Comparison of ENCODE assay signal across 8 cellular contexts in the genomic region with DNA sequence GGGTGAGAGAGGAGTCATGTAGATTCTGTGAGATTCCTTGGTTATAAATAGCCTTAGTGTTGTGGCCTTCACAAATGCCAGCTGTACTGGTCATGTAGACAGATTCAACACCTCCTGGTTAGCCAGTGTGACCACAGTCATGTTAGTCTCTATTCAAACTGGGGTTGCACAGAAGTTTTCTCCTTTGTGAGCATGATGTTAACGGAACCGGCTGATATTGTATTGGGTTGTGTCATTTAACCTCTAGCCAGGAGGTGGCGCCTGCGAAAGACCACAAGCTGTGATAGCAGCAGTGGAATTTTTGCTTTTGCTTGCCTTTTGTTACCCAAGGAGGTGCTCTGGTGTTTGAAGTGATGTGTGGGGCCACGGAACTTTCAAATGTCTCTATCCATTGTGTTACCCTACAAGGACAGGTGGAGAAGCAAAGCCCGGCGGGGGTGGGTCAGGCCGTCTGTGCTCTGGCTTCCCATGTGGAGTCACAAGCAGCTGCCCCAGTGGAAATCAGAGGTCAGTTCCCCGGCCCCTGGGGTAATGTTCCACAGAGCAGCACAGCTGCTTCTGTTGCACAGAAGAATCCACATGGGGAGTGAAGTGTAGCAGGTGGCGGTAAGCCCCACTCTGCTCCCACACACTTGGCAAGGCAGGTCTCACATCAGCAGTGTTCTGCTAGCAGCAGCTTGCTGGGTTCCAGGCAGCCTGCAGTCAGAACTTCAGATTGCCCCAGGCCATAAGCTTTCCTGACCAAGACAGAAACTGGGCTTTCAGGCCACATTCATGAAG.
DNase-seq lines count a peak whose midpoint lies in the region; ATAC-seq and TF ChIP-seq lines count a peak whose summit lies in the region.

No MANE protein-coding gene starts in this region.

- POLR2A ChIA-PET in CD4-positive, alpha-beta T cell (lab: Charles Lee) = no interaction called here

- H3K4me3 Mint-ChIP-seq in CD4-positive, alpha-beta T cell = no peak overlapping the region
- no peak overlapping the region for H3K4me3 Mint-ChIP-seq in progenitor cell of endocrine pancreas (ENCODE audit: low read depth)

- intact Hi-C loops in CD4-positive, alpha-beta T cell (cut with DNase I, micrococcal nuclease) = no loop called here
- intact Hi-C loops in Right ventricle myocardium superior (cut with DNase I) = no loop called here

- TF ChIP-seq CTCF in CD4-positive, alpha-beta T cell (IDR thresholded peaks at IDR 0.05) = peak; percentile 23
- TF ChIP-seq CTCF in progenitor cell of endocrine pancreas (IDR thresholded peaks at IDR 0.05; ENCODE audit: unreplicated experiment) = peak; percentile 73

- CTCF ChIA-PET in CD4-positive, alpha-beta T cell (lab: Charles Lee) = no interaction called here

- no peaks in the 10 kb centered on the region for H3K4me1 Mint-ChIP-seq in CD4-positive, alpha-beta T cell (ENCODE audit: low read depth)
- peaks cover 1% of the 10 kb centered on the region for H3K4me1 Mint-ChIP-seq in progenitor cell of endocrine pancreas (ENCODE audit: low read depth)

- no peak overlapping the region for H3K27ac ChIP-seq in CD4-positive, alpha-beta T cell (ENCODE audit: low read depth, low read length)

- H3K9me3 ChIP-seq in CD4-positive, alpha-beta T cell (ENCODE audit: control insufficient read depth, low read length) = no peaks in the 10 kb centered on the region

- H3K27me3 ChIP-seq in CD4-positive, alpha-beta T cell (ENCODE audit: control insufficient read depth, insufficient read depth, low read length) = no peaks in the 10 kb centered on the region

- peak in 3 of 10 experiments; percentile 1 to 3 (median 2) for DNase-seq in CD4-positive, alpha-beta T cell
- peak; percentile 26 to 35 for DNase-seq in activated CD4-positive, alpha-beta T cell treated with anti-CD3 and anti-CD28 coated beads, Interleukin-2, amount 50 U/mL, for 48 hours
- DNase-seq in Right ventricle myocardium superior = peak; percentile 50
- DNase-seq in progenitor cell of endocrine pancreas (ENCODE audit: low spot score, unreplicated experiment) = peak; percentile 34
- DNase-seq in DMS79 treated with DMSO at 0.1 percent for 48 hours (lab: John Stamatoyannopoulos, UW) = no peak
- DNase-seq in SHP77 treated with DMSO at 0.1 percent for 48 hours (lab: John Stamatoyannopoulos, UW) = no peak

- H3K9me3 Mint-ChIP-seq in CD4-positive, alpha-beta T cell = no peaks in the 10 kb centered on the region
- H3K9me3 Mint-ChIP-seq in progenitor cell of endocrine pancreas (ENCODE audit: low read depth) = no peaks in the 10 kb centered on the region

- H3K27me3 Mint-ChIP-seq in CD4-positive, alpha-beta T cell = peaks cover 9% of the 10 kb centered on the region
- peaks cover 3% of the 10 kb centered on the region for H3K27me3 Mint-ChIP-seq in progenitor cell of endocrine pancreas

- no peak overlapping the region for H3K27ac Mint-ChIP-seq in CD4-positive, alpha-beta T cell
- no peak overlapping the region for H3K27ac Mint-ChIP-seq in progenitor cell of endocrine pancreas

- no peak for ATAC-seq in CD4-positive, alpha-beta T cell (ENCODE audit: poor library complexity)
- peak; percentile 83 for ATAC-seq in HG02884 (IDR thresholded peaks at IDR 0.05; ENCODE audit: unreplicated experiment)
- ATAC-seq in Right ventricle myocardium superior (ENCODE audit: poor library complexity) = peak; percentile 69
- no peak for ATAC-seq in HG03439 (IDR thresholded peaks at IDR 0.05; ENCODE audit: unreplicated experiment)

- H3K36me3 Mint-ChIP-seq in CD4-positive, alpha-beta T cell (ENCODE audit: low read depth) = no peaks in the 10 kb centered on the region
- no peaks in the 10 kb centered on the region for H3K36me3 Mint-ChIP-seq in progenitor cell of endocrine pancreas (ENCODE audit: insufficient read depth)

Comparison
In these comparisons a context has a peak if more than half of its experiments do, and no peak if none do; other contexts are left out.
1. ATAC-seq: peak in HG02884 (single experiment) and Right ventricle myocardium superior (single experiment); none in CD4-positive, alpha-beta T cell (single experiment) and HG03439 (single experiment).
2. DNase-seq: peak in activated CD4-positive, alpha-beta T cell treated with anti-CD3 and anti-CD28 coated beads, Interleukin-2, amount 50 U/mL, for 48 hours (2 of 2), Right ventricle myocardium superior (single experiment) and progenitor cell of endocrine pancreas (single experiment); none in DMS79 treated with DMSO at 0.1 percent for 48 hours (single experiment) and SHP77 treated with DMSO at 0.1 percent for 48 hours (single experiment).